17 cellular contexts compared by ENCODE assay signal in genomic region chr19:54661846-54662489, GRCh38. TPM values are rescaled to one million over a fixed set of nuclear protein-coding genes. Genes with fewer than 3 reads are reported as not detected.
"Had no signal": no experiment of that assay in that cellular context is flagged by ENCODE, and none has a peak within 500 bp of the region (broad histone marks: within the 10 kb centered on the region; RNA-seq: fewer than 3 reads in every experiment).

No MANE protein-coding gene starts in this region.

- H3K27ac Mint-ChIP-seq: activated naive CD4-positive, alpha-beta T cell treated with anti-CD3 and anti-CD28 coated beads for 36 hours; activated naive CD8-positive, alpha-beta T cell treated with anti-CD3 and anti-CD28 coated beads, Interleukin-2, amount 50 U/mL, for 24 hours; activated T-helper 2 cell treated with anti-CD3 and anti-CD28 coated beads, Interferon-gamma antibody, Interleukin-2, Interleukin-4, amounts not matched to agents 10 μg/mL and 5 μg/mL and 100 μg/mL, durations not matched to agents 14 hours and 24 hours and 36 hours; endodermal cell; immature natural killer cell; T-helper 2 cell treated with Interferon-gamma antibody and Interleukin-4, amounts not matched to agents 5 μg/mL and 100 μg/mL, for 36 hours had no signal

- H3K27me3 ChIP-seq: ascending aorta, gastrocnemius medialis, ovary, tibial artery had no signal

- H3K36me3 ChIP-seq: ascending aorta, breast epithelium, gastrocnemius medialis, ovary, tibial artery had no signal

- H3K4me3 Mint-ChIP-seq: activated naive CD4-positive, alpha-beta T cell treated with anti-CD3 and anti-CD28 coated beads for 36 hours; activated naive CD8-positive, alpha-beta T cell treated with anti-CD3 and anti-CD28 coated beads, Interleukin-2, amount 50 U/mL, for 24 hours; endodermal cell; immature natural killer cell; neural crest cell; T-helper 2 cell treated with Interferon-gamma antibody and Interleukin-4, amounts not matched to agents 5 μg/mL and 100 μg/mL, for 36 hours had no signal

- H3K9me3 ChIP-seq: ascending aorta, breast epithelium, gastrocnemius medialis, ovary had no signal

- H3K36me3 Mint-ChIP-seq: immature natural killer cell had no signal

- H3K9me3 Mint-ChIP-seq: activated naive CD4-positive, alpha-beta T cell treated with anti-CD3 and anti-CD28 coated beads for 36 hours; activated naive CD8-positive, alpha-beta T cell treated with anti-CD3 and anti-CD28 coated beads, Interleukin-2, amount 50 U/mL, for 24 hours; activated T-helper 2 cell treated with anti-CD3 and anti-CD28 coated beads, Interferon-gamma antibody, Interleukin-2, Interleukin-4, amounts not matched to agents 10 μg/mL and 5 μg/mL and 100 μg/mL, durations not matched to agents 14 hours and 24 hours and 36 hours; immature natural killer cell; T-helper 2 cell treated with Interferon-gamma antibody and Interleukin-4, amounts not matched to agents 5 μg/mL and 100 μg/mL, for 36 hours had no signal

- DNase-seq: activated CD4-positive, alpha-beta T cell treated with anti-CD3 and anti-CD28 coated beads for 1 hour; activated CD4-positive, alpha-beta T cell treated with anti-CD3 and anti-CD28 coated beads, Interleukin-2, amount 50 U/mL, for 4 hours; activated naive CD4-positive, alpha-beta T cell treated with anti-CD3 and anti-CD28 coated beads for 36 hours; activated naive CD8-positive, alpha-beta T cell treated with anti-CD3 and anti-CD28 coated beads, Interleukin-2, amount 50 U/mL, for 24 hours; activated T-cell treated with anti-CD3 and anti-CD28 coated beads, Interleukin-2, amount 50 U/mL, for 1 hour; endodermal cell; immature natural killer cell; ovary had no signal

- ATAC-seq: activated naive CD8-positive, alpha-beta T cell treated with anti-CD3 and anti-CD28 coated beads, Interleukin-2, amount 50 U/mL, for 24 hours; gastrocnemius medialis had no signal

- H3K27ac ChIP-seq: ascending aorta, breast epithelium, dorsolateral prefrontal cortex, gastrocnemius medialis, ovary, tibial artery had no signal

- H3K4me1 Mint-ChIP-seq: endodermal cell, immature natural killer cell, neural crest cell had no signal

- H3K4me3 ChIP-seq: ascending aorta, gastrocnemius medialis, ovary, tibial artery had no signal

- H3K4me1 ChIP-seq: ascending aorta, breast epithelium, gastrocnemius medialis, tibial artery had no signal

RNA-seq across cellular contexts. Expression of gene LILRB4, which starts 0.8 kb away (rescaled TPM):
- total RNA-seq: activated naive CD4-positive, alpha-beta T cell treated with anti-CD3 and anti-CD28 coated beads for 36 hours; endodermal cell; epithelial cell of proximal tubule; neural crest cell had no signal

RNA-seq across cellular contexts. Expression of gene LILRB1, which starts 31.7 kb away (rescaled TPM):
- total RNA-seq: activated T-helper 2 cell treated with anti-CD3 and anti-CD28 coated beads, Interferon-gamma antibody, Interleukin-2, Interleukin-4, amounts not matched to agents 10 μg/mL and 5 μg/mL and 100 μg/mL, durations not matched to agents 14 hours and 24 hours and 36 hours; endodermal cell; epithelial cell of proximal tubule; neural crest cell had no signal
